Comparison of ENCODE assay signal across 8 cellular contexts in genomic region chrX:31038585-31039326, GRCh38. TPM values are rescaled to one million over a fixed set of nuclear protein-coding genes. Genes with fewer than 3 reads are reported as not detected.
A peak's percentile ranks its signal among the peaks of the same experiment; 100 is the strongest.
DNase-seq lines count a peak whose midpoint lies in the region; ATAC-seq and TF ChIP-seq lines count a peak whose summit lies in the region.

No MANE protein-coding gene starts in this region.

- ATAC-seq in activated CD4-positive, CD25-positive, alpha-beta regulatory T cell treated with anti-CD3 and anti-CD28 coated beads, Interleukin-2, amount 50 U/mL, for 24 hours = peak; percentile 13 to 32
- ATAC-seq in GM21528 (IDR thresholded peaks at IDR 0.05; ENCODE audit: low FRiP score, unreplicated experiment) (peak; percentile 75), gastrocnemius medialis (no peak)

- H3K36me3 ChIP-seq in adipocyte (ENCODE audit: control insufficient read depth, insufficient read depth, low read length, severe bottlenecking) = no peaks in the 10 kb centered on the region
- no peaks in the 10 kb centered on the region for H3K36me3 ChIP-seq in stomach
- no peaks in the 10 kb centered on the region for H3K36me3 ChIP-seq in gastrocnemius medialis

- in situ Hi-C loops in gastrocnemius medialis (cut with MboI; ENCODE audit: low sequenced_read_pairs in 4 of 4) = loop anchor here (10.0 to 25.0 kb wide), 2 partner anchors 616 to 624 kb away; no protein-coding TSS in a partner anchor

- no peak for TF ChIP-seq EP300 in stomach (IDR thresholded peaks at IDR 0.05)

- TF ChIP-seq POLR2A in stomach (IDR thresholded peaks at IDR 0.05) (no peak), gastrocnemius medialis (IDR thresholded peaks at IDR 0.05) (no peak)

- DNase-seq in activated CD4-positive, CD25-positive, alpha-beta regulatory T cell treated with anti-CD3 and anti-CD28 coated beads, Interleukin-2, amount 50 U/mL, for 72 hours = no peak
- peak; percentile 29 for DNase-seq in Jurkat, Clone E6-1 (ENCODE audit: low read depth, low spot score)
- peak; percentile 66 for DNase-seq in adipocyte (ENCODE audit: low read depth)
- DNase-seq in hepatic stellate cell (ENCODE audit: low spot score) = peak; percentile 22
- DNase-seq in stomach = peak; percentile 33
- DNase-seq in gastrocnemius medialis = no peak

- H3K27ac ChIP-seq in stomach (no peak overlapping the region), gastrocnemius medialis (no peak overlapping the region)

- peaks cover 13% of the 10 kb centered on the region for H3K27me3 ChIP-seq in adipocyte (replicated peaks; ENCODE audit: control insufficient read depth, insufficient read depth, low read length)
- no peaks in the 10 kb centered on the region for H3K27me3 ChIP-seq in stomach
- no peaks in the 10 kb centered on the region for H3K27me3 ChIP-seq in gastrocnemius medialis

- intact Hi-C loops in stomach (cut with DNase I; ENCODE audit: low total_unique reads) = no loop called here
- intact Hi-C loops in gastrocnemius medialis (cut with DNase I; ENCODE audit: low total_unique reads) = loop anchor here (5.0 kb wide), 1 partner anchor 619 kb away; no protein-coding TSS in a partner anchor

- no peak overlapping the region for H3K4me3 ChIP-seq in Jurkat, Clone E6-1 (ENCODE audit: low read length)
- H3K4me3 ChIP-seq in adipocyte (ENCODE audit: low read length) = no peak overlapping the region
- no peak overlapping the region for H3K4me3 ChIP-seq in stomach
- no peak overlapping the region for H3K4me3 ChIP-seq in gastrocnemius medialis

- peak in 5 of 7 experiments; percentile 11 to 62 (median 36) for TF ChIP-seq CTCF in stomach (IDR thresholded peaks at IDR 0.05)
- TF ChIP-seq CTCF in gastrocnemius medialis (IDR thresholded peaks at IDR 0.05 in 4 of 5, conservative IDR thresholded peaks at IDR 0.05 in 1 of 5) = peak in 2 of 5 experiments; percentile 26 to 52

- no peaks in the 10 kb centered on the region for H3K4me1 ChIP-seq in adipocyte (ENCODE audit: control insufficient read depth, insufficient read depth, low read length)
- no peaks in the 10 kb centered on the region for H3K4me1 ChIP-seq in stomach
- no peaks in the 10 kb centered on the region for H3K4me1 ChIP-seq in gastrocnemius medialis

- H3K9ac ChIP-seq in adipocyte (ENCODE audit: low read length) = no peak overlapping the region

- WGBS in stomach, 5 donors = 26 to 33% (median 33%) methylated on average over 6 of the region's 6 CpGs

- H3K9me3 ChIP-seq in adipocyte (ENCODE audit: control insufficient read depth, low read length) (no peaks in the 10 kb centered on the region), stomach (no peaks in the 10 kb centered on the region), gastrocnemius medialis (no peaks in the 10 kb centered on the region)

RNA-seq across cellular contexts. Expression of gene FTHL17, which starts 33.1 kb away (rescaled TPM):
- not detected for polyA plus RNA-seq in Jurkat, Clone E6-1 (2012; ENCODE audit: insufficient read depth, insufficient read length)
- total RNA-seq in stomach (not detected), gastrocnemius medialis (not detected)
- not detected for polyA plus RNA-seq in stomach

Comparison
In these comparisons a context has a peak if more than half of its experiments do, and no peak if none do; other contexts are left out.
1. ATAC-seq: peak in activated CD4-positive, CD25-positive, alpha-beta regulatory T cell treated with anti-CD3 and anti-CD28 coated beads, Interleukin-2, amount 50 U/mL, for 24 hours (2 of 2) and GM21528 (single experiment); none in gastrocnemius medialis (0 of 2).
2. DNase-seq: peak in Jurkat, Clone E6-1 (single experiment), adipocyte (single experiment), hepatic stellate cell (single experiment) and stomach (single experiment); none in activated CD4-positive, CD25-positive, alpha-beta regulatory T cell treated with anti-CD3 and anti-CD28 coated beads, Interleukin-2, amount 50 U/mL, for 72 hours (single experiment) and gastrocnemius medialis (0 of 2).